Comparison of ENCODE assay signal across 11 cellular contexts in genomic region chr1:19074902-19075721, GRCh38.
DNase-seq lines count a peak whose midpoint lies in the region; ATAC-seq lines count a peak whose summit lies in the region.
"Had no signal": no experiment of that assay in that cellular context is flagged by ENCODE, and none has a peak within 500 bp of the region (broad histone marks: within the 10 kb centered on the region; RNA-seq: fewer than 3 reads in every experiment).

No MANE protein-coding gene starts in this region.

- peaks cover 32 to 52% of the 10 kb centered on the region in 2 donors for H3K4me1 ChIP-seq in naive thymus-derived CD4-positive, alpha-beta T cell (ENCODE audit: control insufficient read depth in 2 of 2, insufficient read depth in 2 of 2, low read length in 2 of 2)
- H3K4me1 ChIP-seq in aorta (ENCODE audit: control insufficient read depth in 1 of 2, insufficient read depth in 2 of 2, low read length in 2 of 2) = no peaks in the 10 kb centered on the region

- peaks cover 5 to 48% (median 11%) of the 10 kb centered on the region in 3 experiments for H3K36me3 ChIP-seq in naive thymus-derived CD4-positive, alpha-beta T cell (ENCODE audit: control insufficient read depth in 2 of 3, insufficient read depth in 3 of 3, low read length in 3 of 3)
- peaks cover 8 to 14% of the 10 kb centered on the region in 2 donors for H3K36me3 ChIP-seq in aorta (ENCODE audit: control insufficient read depth in 1 of 2, insufficient read depth in 2 of 2, low read length in 1 of 2)

- POLR2A ChIA-PET in naive thymus-derived CD4-positive, alpha-beta T cell (lab: Charles Lee) = interaction anchor here (0.8 to 3.7 kb wide), 16 partner anchors 19 to 176 kb away, joined by 3 to 25 read pairs (median 6); partner anchors contain the start of genes ALDH4A1, EMC1 and IFFO2

- peak overlapping the region; percentile 83 for H3K27ac Mint-ChIP-seq in activated naive CD8-positive, alpha-beta T cell
- H3K27ac Mint-ChIP-seq in activated naive CD8-positive, alpha-beta T cell treated with anti-CD3 and anti-CD28 coated beads, Interleukin-2, amount 50 U/mL, for 24 hours = no peak overlapping the region
- peak overlapping the region; percentile 26 for H3K27ac Mint-ChIP-seq in central memory CD8-positive, alpha-beta T cell (ENCODE audit: low read depth)
- H3K27ac Mint-ChIP-seq in naive thymus-derived CD4-positive, alpha-beta T cell = peak overlapping the region; percentile 32 to 93 (median 76)
- H3K27ac Mint-ChIP-seq: B cell had no signal

- no peaks in the 10 kb centered on the region for H3K27me3 ChIP-seq in naive thymus-derived CD4-positive, alpha-beta T cell (ENCODE audit: control insufficient read depth in 2 of 2, insufficient read depth in 2 of 2, low read length in 2 of 2)
- H3K27me3 ChIP-seq in aorta (ENCODE audit: control insufficient read depth in 1 of 2, insufficient read depth in 2 of 2, low read length in 1 of 2) = no peaks in the 10 kb centered on the region
- H3K27me3 ChIP-seq: SJSA1 had no signal

- peaks cover 17% of the 10 kb centered on the region for H3K36me3 Mint-ChIP-seq in activated naive CD8-positive, alpha-beta T cell
- peaks cover 58% of the 10 kb centered on the region for H3K36me3 Mint-ChIP-seq in activated naive CD8-positive, alpha-beta T cell treated with anti-CD3 and anti-CD28 coated beads, Interleukin-2, amount 50 U/mL, for 24 hours (ENCODE audit: low read depth)
- peaks cover 40% of the 10 kb centered on the region for H3K36me3 Mint-ChIP-seq in central memory CD8-positive, alpha-beta T cell (ENCODE audit: insufficient read depth)
- H3K36me3 Mint-ChIP-seq in naive thymus-derived CD4-positive, alpha-beta T cell = peaks cover 5 to 48% (median 31%) of the 10 kb centered on the region in 5 donors

- H3K9me3 Mint-ChIP-seq in activated naive CD8-positive, alpha-beta T cell (ENCODE audit: low read depth) = no peaks in the 10 kb centered on the region
- no peaks in the 10 kb centered on the region for H3K9me3 Mint-ChIP-seq in activated naive CD8-positive, alpha-beta T cell treated with anti-CD3 and anti-CD28 coated beads, Interleukin-2, amount 50 U/mL, for 24 hours
- H3K9me3 Mint-ChIP-seq in central memory CD8-positive, alpha-beta T cell = no peaks in the 10 kb centered on the region
- no peaks in the 10 kb centered on the region for H3K9me3 Mint-ChIP-seq in naive thymus-derived CD4-positive, alpha-beta T cell

- ATAC-seq in activated naive CD8-positive, alpha-beta T cell treated with anti-CD3 and anti-CD28 coated beads, Interleukin-2, amount 50 U/mL, for 24 hours = no peak
- ATAC-seq in central memory CD8-positive, alpha-beta T cell (replicated peaks; ENCODE audit: extremely low read depth, poor library complexity, severe bottlenecking) = peak; percentile 27
- ATAC-seq in naive thymus-derived CD4-positive, alpha-beta T cell = peak; percentile 19
- ATAC-seq in aorta (ENCODE audit: low FRiP score) (peak; percentile 37), GM21737 (IDR thresholded peaks at IDR 0.05; ENCODE audit: unreplicated experiment) (no peak)

- no peak for DNase-seq in activated naive CD8-positive, alpha-beta T cell treated with anti-CD3 and anti-CD28 coated beads, Interleukin-2, amount 50 U/mL, for 24 hours
- no peak for DNase-seq in central memory CD8-positive, alpha-beta T cell (ENCODE audit: low spot score in 2 of 2)
- DNase-seq in naive thymus-derived CD4-positive, alpha-beta T cell = peak in 1 of 9 donors; percentile 10
- peak; percentile 66 to 80 for DNase-seq in aorta
- no peak for DNase-seq in retina
- no peak for DNase-seq in NCI-H1694 (lab: John Stamatoyannopoulos, UW)
- DNase-seq: NCI-H2081 treated with DMSO at 0.1 percent for 48 hours had no signal

- H3K27me3 Mint-ChIP-seq in activated naive CD8-positive, alpha-beta T cell = no peaks in the 10 kb centered on the region
- H3K27me3 Mint-ChIP-seq in activated naive CD8-positive, alpha-beta T cell treated with anti-CD3 and anti-CD28 coated beads, Interleukin-2, amount 50 U/mL, for 24 hours = no peaks in the 10 kb centered on the region
- H3K27me3 Mint-ChIP-seq in central memory CD8-positive, alpha-beta T cell = no peaks in the 10 kb centered on the region
- no peaks in the 10 kb centered on the region for H3K27me3 Mint-ChIP-seq in naive thymus-derived CD4-positive, alpha-beta T cell
- H3K27me3 Mint-ChIP-seq: B cell had no signal

- peak overlapping the region; percentile 18 for H3K27ac ChIP-seq in naive thymus-derived CD4-positive, alpha-beta T cell (ENCODE audit: low read depth, low read length)
- H3K27ac ChIP-seq in aorta (ENCODE audit: low read depth in 1 of 2, low read length in 2 of 2) = no peak overlapping the region
- H3K27ac ChIP-seq: SJSA1 had no signal

- CTCF ChIA-PET in naive thymus-derived CD4-positive, alpha-beta T cell (lab: Charles Lee) = interaction anchor here (0.5 to 2.1 kb wide), 13 partner anchors 10 to 191 kb away, joined by 3 to 18 read pairs (median 4); partner anchors contain the start of genes ALDH4A1 and IFFO2

- peaks cover 37% of the 10 kb centered on the region for H3K4me1 Mint-ChIP-seq in activated naive CD8-positive, alpha-beta T cell (ENCODE audit: low read depth)
- peaks cover 30% of the 10 kb centered on the region for H3K4me1 Mint-ChIP-seq in activated naive CD8-positive, alpha-beta T cell treated with anti-CD3 and anti-CD28 coated beads, Interleukin-2, amount 50 U/mL, for 24 hours
- H3K4me1 Mint-ChIP-seq in central memory CD8-positive, alpha-beta T cell = peaks cover 44% of the 10 kb centered on the region
- peaks cover 30 to 69% (median 60%) of the 10 kb centered on the region in 7 donors for H3K4me1 Mint-ChIP-seq in naive thymus-derived CD4-positive, alpha-beta T cell
- H3K4me1 Mint-ChIP-seq: B cell had no signal

- WGBS in aorta, 2 donors = 53 to 55% methylated on average over 21 of the region's 21 CpGs

- intact Hi-C loops in naive thymus-derived CD4-positive, alpha-beta T cell (cut with micrococcal nuclease) = loop anchor here (1.0 to 5.0 kb wide), 6 partner anchors 64 to 173 kb away; partner anchors contain the start of genes ALDH4A1 (in 1 of the 2) and IFFO2 (in 1 of the 2)
- intact Hi-C loops in aorta (cut with DNase I) = loop anchor here (5.0 to 10.0 kb wide), 3 partner anchors 80 to 193 kb away; partner anchors contain the start of gene ALDH4A1 (in 1 of the 2)

- peak overlapping the region; percentile 41 for H3K4me3 ChIP-seq in naive thymus-derived CD4-positive, alpha-beta T cell (ENCODE audit: low read length)
- H3K4me3 ChIP-seq in aorta (ENCODE audit: low read length in 2 of 2) = no peak overlapping the region
- H3K4me3 ChIP-seq: SJSA1 had no signal

- H3K4me3 Mint-ChIP-seq in activated naive CD8-positive, alpha-beta T cell = peak overlapping the region; percentile 79
- H3K4me3 Mint-ChIP-seq in activated naive CD8-positive, alpha-beta T cell treated with anti-CD3 and anti-CD28 coated beads, Interleukin-2, amount 50 U/mL, for 24 hours = no peak overlapping the region
- peak overlapping the region; percentile 68 for H3K4me3 Mint-ChIP-seq in central memory CD8-positive, alpha-beta T cell
- peak overlapping the region; percentile 45 to 82 (median 72) for H3K4me3 Mint-ChIP-seq in naive thymus-derived CD4-positive, alpha-beta T cell
- H3K4me3 Mint-ChIP-seq: B cell had no signal

- no peaks in the 10 kb centered on the region for H3K9me3 ChIP-seq in naive thymus-derived CD4-positive, alpha-beta T cell (ENCODE audit: control insufficient read depth in 2 of 3, low read length in 3 of 3)
- H3K9me3 ChIP-seq in aorta (ENCODE audit: control insufficient read depth, low read length) = no peaks in the 10 kb centered on the region
- H3K9me3 ChIP-seq: SJSA1 had no signal

Comparison
In these comparisons a context has a peak if more than half of its experiments do, and no peak if none do; other contexts are left out.
1. ATAC-seq: peak in central memory CD8-positive, alpha-beta T cell (single experiment), naive thymus-derived CD4-positive, alpha-beta T cell (single experiment) and aorta (single experiment); none in activated naive CD8-positive, alpha-beta T cell treated with anti-CD3 and anti-CD28 coated beads, Interleukin-2, amount 50 U/mL, for 24 hours (single experiment) and GM21737 (single experiment).
2. DNase-seq: peak in aorta (2 of 2); none in activated naive CD8-positive, alpha-beta T cell treated with anti-CD3 and anti-CD28 coated beads, Interleukin-2, amount 50 U/mL, for 24 hours (single experiment), central memory CD8-positive, alpha-beta T cell (0 of 2), retina (single experiment) and NCI-H1694 (single experiment).